Comparison of ENCODE assay signal across 21 cellular contexts in the genomic region with DNA sequence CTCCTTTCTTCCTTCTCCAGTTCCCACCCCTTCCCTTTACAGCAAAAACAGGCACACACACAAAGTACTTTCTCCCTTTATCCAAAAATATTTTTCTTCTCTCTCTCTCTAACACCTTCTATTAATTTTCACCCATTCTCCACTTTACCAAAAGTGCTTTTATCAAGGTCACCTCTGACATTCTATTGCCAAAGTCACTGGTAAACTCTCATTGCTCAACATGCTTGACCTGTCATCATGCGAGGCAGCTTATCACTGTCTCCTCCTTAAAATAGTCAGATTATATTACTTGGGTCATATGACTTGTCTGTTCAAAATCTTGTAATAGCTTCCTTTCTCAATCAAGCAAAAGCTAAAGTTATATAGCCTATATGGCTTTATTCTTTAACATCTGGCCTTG. TPM values are rescaled to one million over a fixed set of nuclear protein-coding genes. Genes with fewer than 3 reads are reported as not detected.
"Had no signal": no experiment of that assay in that cellular context is flagged by ENCODE, and none has a peak within 500 bp of the region (broad histone marks: within the 10 kb centered on the region; RNA-seq: fewer than 3 reads in every experiment).

No MANE protein-coding gene starts in this region.

- H3K4me3 ChIP-seq: heart left ventricle, suprapubic skin, tibial artery, upper lobe of left lung, uterus had no signal

- H3K27me3 ChIP-seq: heart left ventricle, neutrophil, suprapubic skin, tibial artery, upper lobe of left lung, uterus had no signal

- H3K4me3 Mint-ChIP-seq: mesothelial cell of epicardium, naive B cell, nephron had no signal

- H3K27ac Mint-ChIP-seq: mesothelial cell of epicardium, nephron had no signal

- H3K27me3 Mint-ChIP-seq: naive B cell had no signal

- DNase-seq: cortex of kidney; effector memory CD4-positive, alpha-beta T cell; heart left ventricle; hippocampal formation; kidney glomerular epithelial cell; mammary epithelial cell; stimulated activated CD4-positive, alpha-beta T cell treated with anti-CD3 and anti-CD28 coated beads, Interleukin-2, amount 100 ng/mL, for 24 hours; stimulated activated naive CD4-positive, alpha-beta T cell treated with Interleukin-2 at 50 U/mL for 16 hours; tibial artery; upper lobe of left lung; uterus had no signal

- H3K27ac ChIP-seq: heart left ventricle, neutrophil, suprapubic skin, tibial artery, upper lobe of left lung, uterus had no signal

- H3K9me3 ChIP-seq: neutrophil, uterus had no signal

- H3K36me3 ChIP-seq: heart left ventricle, neutrophil, suprapubic skin, tibial artery, upper lobe of left lung, uterus had no signal

- H3K4me1 ChIP-seq: suprapubic skin, tibial artery, upper lobe of left lung, uterus had no signal

- H3K4me1 Mint-ChIP-seq: nephron had no signal

- ATAC-seq: esophagus mucosa, heart left ventricle, left lobe of liver, sciatic nerve had no signal

RNA-seq across cellular contexts. Expression of a gene that starts 28.6 kb away (rescaled TPM):
- total RNA-seq: glomerular endothelial cell, skeletal muscle tissue had no signal
